Comparison of ENCODE assay signal across 1 cellular context in the genomic region with DNA sequence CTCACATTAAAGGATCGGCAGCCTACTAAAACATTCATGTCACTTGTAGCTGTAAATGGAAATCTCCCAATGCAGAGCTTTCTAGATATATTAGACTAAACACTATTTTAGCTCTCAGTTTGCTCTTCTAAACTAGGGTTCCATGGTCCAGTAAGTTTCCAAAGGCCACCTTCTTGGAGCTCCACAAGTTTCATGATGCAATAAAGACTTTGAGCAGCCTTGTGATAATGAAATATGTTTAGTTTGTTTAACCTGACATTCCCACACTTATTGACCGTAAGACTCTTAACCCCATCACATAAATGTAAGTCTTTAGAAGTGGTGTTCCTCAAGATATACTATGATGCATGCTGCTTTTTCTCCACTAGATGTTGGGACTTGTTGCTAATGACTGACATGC.
TF ChIP-seq lines count a peak whose summit lies in the region.

No MANE protein-coding gene starts in this region.

TF ChIP-seq in HepG2, 621 proteins besides CTCF, POLR2A, EP300 and RAD21 (continued from another document and continues in another):
- TF ChIP-seq, protein P1, sequence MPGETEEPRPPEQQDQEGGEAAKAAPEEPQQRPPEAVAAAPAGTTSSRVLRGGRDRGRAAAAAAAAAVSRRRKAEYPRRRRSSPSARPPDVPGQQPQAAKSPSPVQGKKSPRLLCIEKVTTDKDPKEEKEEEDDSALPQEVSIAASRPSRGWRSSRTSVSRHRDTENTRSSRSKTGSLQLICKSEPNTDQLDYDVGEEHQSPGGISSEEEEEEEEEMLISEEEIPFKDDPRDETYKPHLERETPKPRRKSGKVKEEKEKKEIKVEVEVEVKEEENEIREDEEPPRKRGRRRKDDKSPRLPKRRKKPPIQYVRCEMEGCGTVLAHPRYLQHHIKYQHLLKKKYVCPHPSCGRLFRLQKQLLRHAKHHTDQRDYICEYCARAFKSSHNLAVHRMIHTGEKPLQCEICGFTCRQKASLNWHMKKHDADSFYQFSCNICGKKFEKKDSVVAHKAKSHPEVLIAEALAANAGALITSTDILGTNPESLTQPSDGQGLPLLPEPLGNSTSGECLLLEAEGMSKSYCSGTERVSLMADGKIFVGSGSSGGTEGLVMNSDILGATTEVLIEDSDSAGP (CRISPR knock-in tag; IDR thresholded peaks at IDR 0.05; ENCODE audit: borderline replicate concordance), result no peak
- TF ChIP-seq CEBPB (IDR thresholded peaks at IDR 0.05; ENCODE audit: borderline replicate concordance, low read depth, low read length) (peak; percentile 81; the same call in 1 of the 2 replicates), ZNF547 (CRISPR knock-in tag; IDR thresholded peaks at IDR 0.05) (no peak), SOX13 (IDR thresholded peaks at IDR 0.05) (no peak), SOX13 (CRISPR knock-in tag; conservative IDR thresholded peaks at IDR 0.05 in 1 of 2, IDR thresholded peaks at IDR 0.05 in 1 of 2) (peak in 1 of 2 experiments; percentile 20; a peak in 1 of 4 replicates), ZNF850 (CRISPR knock-in tag; conservative IDR thresholded peaks at IDR 0.05) (no peak), KDM1A (CRISPR knock-in tag; IDR thresholded peaks at IDR 0.05) (no peak), RCOR2 (CRISPR knock-in tag; IDR thresholded peaks at IDR 0.05) (0 out of 2 replicates have a peak, but pooled peaks have one; percentile 45), ZNF256 (CRISPR knock-in tag; conservative IDR thresholded peaks at IDR 0.05) (no peak), HNF4A (CRISPR knock-in tag; IDR thresholded peaks at IDR 0.05) (peak; percentile 94), ZNF768 (CRISPR knock-in tag; IDR thresholded peaks at IDR 0.05) (no peak), NCOA2 (CRISPR knock-in tag; IDR thresholded peaks at IDR 0.05) (peak; percentile 43; the same call in 1 of the 2 replicates), NFE2L2 (IDR thresholded peaks at IDR 0.05; ENCODE audit: low read length) (no peak), PHF5A (CRISPR knock-in tag; IDR thresholded peaks at IDR 0.05; ENCODE audit: low read depth, unreplicated experiment) (no peak), NFIC (IDR thresholded peaks at IDR 0.05; ENCODE audit: low read length) (peak; percentile 25; the same call in 1 of the 2 replicates), MIER2 (CRISPR knock-in tag; IDR thresholded peaks at IDR 0.05) (no peak), ZNF644 (CRISPR knock-in tag; IDR thresholded peaks at IDR 0.05; ENCODE audit: low read depth) (peak; percentile 78), CEBPG (CRISPR knock-in tag; IDR thresholded peaks at IDR 0.05) (peak; percentile 80), MEIS1 (CRISPR knock-in tag; IDR thresholded peaks at IDR 0.05; ENCODE audit: borderline replicate concordance) (no peak)
- TF ChIP-seq, protein P2, sequence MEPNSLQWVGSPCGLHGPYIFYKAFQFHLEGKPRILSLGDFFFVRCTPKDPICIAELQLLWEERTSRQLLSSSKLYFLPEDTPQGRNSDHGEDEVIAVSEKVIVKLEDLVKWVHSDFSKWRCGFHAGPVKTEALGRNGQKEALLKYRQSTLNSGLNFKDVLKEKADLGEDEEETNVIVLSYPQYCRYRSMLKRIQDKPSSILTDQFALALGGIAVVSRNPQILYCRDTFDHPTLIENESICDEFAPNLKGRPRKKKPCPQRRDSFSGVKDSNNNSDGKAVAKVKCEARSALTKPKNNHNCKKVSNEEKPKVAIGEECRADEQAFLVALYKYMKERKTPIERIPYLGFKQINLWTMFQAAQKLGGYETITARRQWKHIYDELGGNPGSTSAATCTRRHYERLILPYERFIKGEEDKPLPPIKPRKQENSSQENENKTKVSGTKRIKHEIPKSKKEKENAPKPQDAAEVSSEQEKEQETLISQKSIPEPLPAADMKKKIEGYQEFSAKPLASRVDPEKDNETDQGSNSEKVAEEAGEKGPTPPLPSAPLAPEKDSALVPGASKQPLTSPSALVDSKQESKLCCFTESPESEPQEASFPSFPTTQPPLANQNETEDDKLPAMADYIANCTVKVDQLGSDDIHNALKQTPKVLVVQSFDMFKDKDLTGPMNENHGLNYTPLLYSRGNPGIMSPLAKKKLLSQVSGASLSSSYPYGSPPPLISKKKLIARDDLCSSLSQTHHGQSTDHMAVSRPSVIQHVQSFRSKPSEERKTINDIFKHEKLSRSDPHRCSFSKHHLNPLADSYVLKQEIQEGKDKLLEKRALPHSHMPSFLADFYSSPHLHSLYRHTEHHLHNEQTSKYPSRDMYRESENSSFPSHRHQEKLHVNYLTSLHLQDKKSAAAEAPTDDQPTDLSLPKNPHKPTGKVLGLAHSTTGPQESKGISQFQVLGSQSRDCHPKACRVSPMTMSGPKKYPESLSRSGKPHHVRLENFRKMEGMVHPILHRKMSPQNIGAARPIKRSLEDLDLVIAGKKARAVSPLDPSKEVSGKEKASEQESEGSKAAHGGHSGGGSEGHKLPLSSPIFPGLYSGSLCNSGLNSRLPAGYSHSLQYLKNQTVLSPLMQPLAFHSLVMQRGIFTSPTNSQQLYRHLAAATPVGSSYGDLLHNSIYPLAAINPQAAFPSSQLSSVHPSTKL (CRISPR knock-in tag; IDR thresholded peaks at IDR 0.05), result peak; percentile 77; the same call in 1 of the 2 replicates
- TF ChIP-seq, protein P3, sequence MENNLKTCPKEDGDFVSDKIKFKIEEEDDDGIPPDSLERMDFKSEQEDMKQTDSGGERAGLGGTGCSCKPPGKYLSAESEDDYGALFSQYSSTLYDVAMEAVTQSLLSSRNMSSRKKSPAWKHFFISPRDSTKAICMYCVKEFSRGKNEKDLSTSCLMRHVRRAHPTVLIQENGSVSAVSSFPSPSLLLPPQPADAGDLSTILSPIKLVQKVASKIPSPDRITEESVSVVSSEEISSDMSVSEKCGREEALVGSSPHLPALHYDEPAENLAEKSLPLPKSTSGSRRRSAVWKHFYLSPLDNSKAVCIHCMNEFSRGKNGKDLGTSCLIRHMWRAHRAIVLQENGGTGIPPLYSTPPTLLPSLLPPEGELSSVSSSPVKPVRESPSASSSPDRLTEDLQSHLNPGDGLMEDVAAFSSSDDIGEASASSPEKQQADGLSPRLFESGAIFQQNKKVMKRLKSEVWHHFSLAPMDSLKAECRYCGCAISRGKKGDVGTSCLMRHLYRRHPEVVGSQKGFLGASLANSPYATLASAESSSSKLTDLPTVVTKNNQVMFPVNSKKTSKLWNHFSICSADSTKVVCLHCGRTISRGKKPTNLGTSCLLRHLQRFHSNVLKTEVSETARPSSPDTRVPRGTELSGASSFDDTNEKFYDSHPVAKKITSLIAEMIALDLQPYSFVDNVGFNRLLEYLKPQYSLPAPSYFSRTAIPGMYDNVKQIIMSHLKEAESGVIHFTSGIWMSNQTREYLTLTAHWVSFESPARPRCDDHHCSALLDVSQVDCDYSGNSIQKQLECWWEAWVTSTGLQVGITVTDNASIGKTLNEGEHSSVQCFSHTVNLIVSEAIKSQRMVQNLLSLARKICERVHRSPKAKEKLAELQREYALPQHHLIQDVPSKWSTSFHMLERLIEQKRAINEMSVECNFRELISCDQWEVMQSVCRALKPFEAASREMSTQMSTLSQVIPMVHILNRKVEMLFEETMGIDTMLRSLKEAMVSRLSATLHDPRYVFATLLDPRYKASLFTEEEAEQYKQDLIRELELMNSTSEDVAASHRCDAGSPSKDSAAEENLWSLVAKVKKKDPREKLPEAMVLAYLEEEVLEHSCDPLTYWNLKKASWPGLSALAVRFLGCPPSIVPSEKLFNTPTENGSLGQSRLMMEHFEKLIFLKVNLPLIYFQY (CRISPR knock-in tag; IDR thresholded peaks at IDR 0.05; ENCODE audit: borderline replicate concordance), result no peak
- TF ChIP-seq, protein P4, sequence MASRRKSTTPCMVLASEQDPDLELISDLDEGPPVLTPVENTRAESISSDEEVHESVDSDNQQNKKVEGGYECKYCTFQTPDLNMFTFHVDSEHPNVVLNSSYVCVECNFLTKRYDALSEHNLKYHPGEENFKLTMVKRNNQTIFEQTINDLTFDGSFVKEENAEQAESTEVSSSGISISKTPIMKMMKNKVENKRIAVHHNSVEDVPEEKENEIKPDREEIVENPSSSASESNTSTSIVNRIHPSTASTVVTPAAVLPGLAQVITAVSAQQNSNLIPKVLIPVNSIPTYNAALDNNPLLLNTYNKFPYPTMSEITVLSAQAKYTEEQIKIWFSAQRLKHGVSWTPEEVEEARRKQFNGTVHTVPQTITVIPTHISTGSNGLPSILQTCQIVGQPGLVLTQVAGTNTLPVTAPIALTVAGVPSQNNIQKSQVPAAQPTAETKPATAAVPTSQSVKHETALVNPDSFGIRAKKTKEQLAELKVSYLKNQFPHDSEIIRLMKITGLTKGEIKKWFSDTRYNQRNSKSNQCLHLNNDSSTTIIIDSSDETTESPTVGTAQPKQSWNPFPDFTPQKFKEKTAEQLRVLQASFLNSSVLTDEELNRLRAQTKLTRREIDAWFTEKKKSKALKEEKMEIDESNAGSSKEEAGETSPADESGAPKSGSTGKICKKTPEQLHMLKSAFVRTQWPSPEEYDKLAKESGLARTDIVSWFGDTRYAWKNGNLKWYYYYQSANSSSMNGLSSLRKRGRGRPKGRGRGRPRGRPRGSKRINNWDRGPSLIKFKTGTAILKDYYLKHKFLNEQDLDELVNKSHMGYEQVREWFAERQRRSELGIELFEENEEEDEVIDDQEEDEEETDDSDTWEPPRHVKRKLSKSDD (CRISPR knock-in tag; IDR thresholded peaks at IDR 0.05; ENCODE audit: low read depth), result no peak
- TF ChIP-seq, protein P5, sequence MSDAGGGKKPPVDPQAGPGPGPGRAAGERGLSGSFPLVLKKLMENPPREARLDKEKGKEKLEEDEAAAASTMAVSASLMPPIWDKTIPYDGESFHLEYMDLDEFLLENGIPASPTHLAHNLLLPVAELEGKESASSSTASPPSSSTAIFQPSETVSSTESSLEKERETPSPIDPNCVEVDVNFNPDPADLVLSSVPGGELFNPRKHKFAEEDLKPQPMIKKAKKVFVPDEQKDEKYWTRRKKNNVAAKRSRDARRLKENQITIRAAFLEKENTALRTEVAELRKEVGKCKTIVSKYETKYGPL (CRISPR knock-in tag; IDR thresholded peaks at IDR 0.05), result no peak
- TF ChIP-seq, protein P6, sequence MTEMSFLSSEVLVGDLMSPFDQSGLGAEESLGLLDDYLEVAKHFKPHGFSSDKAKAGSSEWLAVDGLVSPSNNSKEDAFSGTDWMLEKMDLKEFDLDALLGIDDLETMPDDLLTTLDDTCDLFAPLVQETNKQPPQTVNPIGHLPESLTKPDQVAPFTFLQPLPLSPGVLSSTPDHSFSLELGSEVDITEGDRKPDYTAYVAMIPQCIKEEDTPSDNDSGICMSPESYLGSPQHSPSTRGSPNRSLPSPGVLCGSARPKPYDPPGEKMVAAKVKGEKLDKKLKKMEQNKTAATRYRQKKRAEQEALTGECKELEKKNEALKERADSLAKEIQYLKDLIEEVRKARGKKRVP (CRISPR knock-in tag; IDR thresholded peaks at IDR 0.05), result peak in 1 of 2 experiments; percentile 75; a peak in 2 of 4 replicates
- TF ChIP-seq, protein P7, sequence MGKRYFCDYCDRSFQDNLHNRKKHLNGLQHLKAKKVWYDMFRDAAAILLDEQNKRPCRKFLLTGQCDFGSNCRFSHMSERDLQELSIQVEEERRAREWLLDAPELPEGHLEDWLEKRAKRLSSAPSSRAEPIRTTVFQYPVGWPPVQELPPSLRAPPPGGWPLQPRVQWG (CRISPR knock-in tag; IDR thresholded peaks at IDR 0.05; ENCODE audit: borderline replicate concordance, low read depth), result no peak
- TF ChIP-seq, protein P8, sequence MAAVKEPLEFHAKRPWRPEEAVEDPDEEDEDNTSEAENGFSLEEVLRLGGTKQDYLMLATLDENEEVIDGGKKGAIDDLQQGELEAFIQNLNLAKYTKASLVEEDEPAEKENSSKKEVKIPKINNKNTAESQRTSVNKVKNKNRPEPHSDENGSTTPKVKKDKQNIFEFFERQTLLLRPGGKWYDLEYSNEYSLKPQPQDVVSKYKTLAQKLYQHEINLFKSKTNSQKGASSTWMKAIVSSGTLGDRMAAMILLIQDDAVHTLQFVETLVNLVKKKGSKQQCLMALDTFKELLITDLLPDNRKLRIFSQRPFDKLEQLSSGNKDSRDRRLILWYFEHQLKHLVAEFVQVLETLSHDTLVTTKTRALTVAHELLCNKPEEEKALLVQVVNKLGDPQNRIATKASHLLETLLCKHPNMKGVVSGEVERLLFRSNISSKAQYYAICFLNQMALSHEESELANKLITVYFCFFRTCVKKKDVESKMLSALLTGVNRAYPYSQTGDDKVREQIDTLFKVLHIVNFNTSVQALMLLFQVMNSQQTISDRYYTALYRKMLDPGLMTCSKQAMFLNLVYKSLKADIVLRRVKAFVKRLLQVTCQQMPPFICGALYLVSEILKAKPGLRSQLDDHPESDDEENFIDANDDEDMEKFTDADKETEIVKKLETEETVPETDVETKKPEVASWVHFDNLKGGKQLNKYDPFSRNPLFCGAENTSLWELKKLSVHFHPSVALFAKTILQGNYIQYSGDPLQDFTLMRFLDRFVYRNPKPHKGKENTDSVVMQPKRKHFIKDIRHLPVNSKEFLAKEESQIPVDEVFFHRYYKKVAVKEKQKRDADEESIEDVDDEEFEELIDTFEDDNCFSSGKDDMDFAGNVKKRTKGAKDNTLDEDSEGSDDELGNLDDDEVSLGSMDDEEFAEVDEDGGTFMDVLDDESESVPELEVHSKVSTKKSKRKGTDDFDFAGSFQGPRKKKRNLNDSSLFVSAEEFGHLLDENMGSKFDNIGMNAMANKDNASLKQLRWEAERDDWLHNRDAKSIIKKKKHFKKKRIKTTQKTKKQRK (IDR thresholded peaks at IDR 0.05; ENCODE audit: low read length), result no peak
- TF ChIP-seq, protein P9, sequence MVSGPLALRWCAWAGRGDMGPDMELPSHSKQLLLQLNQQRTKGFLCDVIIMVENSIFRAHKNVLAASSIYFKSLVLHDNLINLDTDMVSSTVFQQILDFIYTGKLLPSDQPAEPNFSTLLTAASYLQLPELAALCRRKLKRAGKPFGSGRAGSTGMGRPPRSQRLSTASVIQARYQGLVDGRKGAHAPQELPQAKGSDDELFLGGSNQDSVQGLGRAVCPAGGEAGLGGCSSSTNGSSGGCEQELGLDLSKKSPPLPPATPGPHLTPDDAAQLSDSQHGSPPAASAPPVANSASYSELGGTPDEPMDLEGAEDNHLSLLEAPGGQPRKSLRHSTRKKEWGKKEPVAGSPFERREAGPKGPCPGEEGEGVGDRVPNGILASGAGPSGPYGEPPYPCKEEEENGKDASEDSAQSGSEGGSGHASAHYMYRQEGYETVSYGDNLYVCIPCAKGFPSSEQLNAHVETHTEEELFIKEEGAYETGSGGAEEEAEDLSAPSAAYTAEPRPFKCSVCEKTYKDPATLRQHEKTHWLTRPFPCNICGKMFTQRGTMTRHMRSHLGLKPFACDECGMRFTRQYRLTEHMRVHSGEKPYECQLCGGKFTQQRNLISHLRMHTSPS (CRISPR knock-in tag; IDR thresholded peaks at IDR 0.05; ENCODE audit: low read depth), result no peak
- TF ChIP-seq, protein P10, sequence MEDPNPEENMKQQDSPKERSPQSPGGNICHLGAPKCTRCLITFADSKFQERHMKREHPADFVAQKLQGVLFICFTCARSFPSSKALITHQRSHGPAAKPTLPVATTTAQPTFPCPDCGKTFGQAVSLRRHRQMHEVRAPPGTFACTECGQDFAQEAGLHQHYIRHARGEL (CRISPR knock-in tag; IDR thresholded peaks at IDR 0.05), result no peak
- TF ChIP-seq, protein P11, sequence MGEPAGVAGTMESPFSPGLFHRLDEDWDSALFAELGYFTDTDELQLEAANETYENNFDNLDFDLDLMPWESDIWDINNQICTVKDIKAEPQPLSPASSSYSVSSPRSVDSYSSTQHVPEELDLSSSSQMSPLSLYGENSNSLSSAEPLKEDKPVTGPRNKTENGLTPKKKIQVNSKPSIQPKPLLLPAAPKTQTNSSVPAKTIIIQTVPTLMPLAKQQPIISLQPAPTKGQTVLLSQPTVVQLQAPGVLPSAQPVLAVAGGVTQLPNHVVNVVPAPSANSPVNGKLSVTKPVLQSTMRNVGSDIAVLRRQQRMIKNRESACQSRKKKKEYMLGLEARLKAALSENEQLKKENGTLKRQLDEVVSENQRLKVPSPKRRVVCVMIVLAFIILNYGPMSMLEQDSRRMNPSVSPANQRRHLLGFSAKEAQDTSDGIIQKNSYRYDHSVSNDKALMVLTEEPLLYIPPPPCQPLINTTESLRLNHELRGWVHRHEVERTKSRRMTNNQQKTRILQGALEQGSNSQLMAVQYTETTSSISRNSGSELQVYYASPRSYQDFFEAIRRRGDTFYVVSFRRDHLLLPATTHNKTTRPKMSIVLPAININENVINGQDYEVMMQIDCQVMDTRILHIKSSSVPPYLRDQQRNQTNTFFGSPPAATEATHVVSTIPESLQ (CRISPR knock-in tag; conservative IDR thresholded peaks at IDR 0.05), result no peak
